Comparison of ENCODE assay signal across 15 cellular contexts in the genomic region with DNA sequence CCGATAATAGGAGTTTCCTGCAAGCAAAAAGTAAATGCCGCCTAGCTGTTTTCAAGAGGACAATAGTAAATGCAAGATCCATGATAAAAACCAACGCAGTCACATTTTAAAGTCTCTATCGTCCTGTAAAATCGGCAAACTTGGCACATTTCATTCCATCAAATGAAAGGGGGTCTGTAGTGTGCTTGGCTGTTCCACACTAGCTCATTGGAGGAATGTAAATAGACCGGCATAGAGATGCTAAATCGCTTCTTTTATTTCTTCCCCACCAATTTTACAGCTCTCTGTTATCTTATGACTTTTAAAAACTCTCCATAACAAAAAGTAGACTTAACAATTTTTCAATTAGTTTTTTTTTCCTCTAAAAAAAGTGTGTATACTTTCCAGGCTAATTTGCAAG.
A peak's percentile ranks its signal among the peaks of the same experiment; 100 is the strongest.
DNase-seq lines count a peak whose midpoint lies in the region; ATAC-seq and TF ChIP-seq lines count a peak whose summit lies in the region.
"Had no signal": no experiment of that assay in that cellular context is flagged by ENCODE, and none has a peak within 500 bp of the region (broad histone marks: within the 10 kb centered on the region; RNA-seq: fewer than 3 reads in every experiment).

No MANE protein-coding gene starts in this region.

- no peak overlapping the region for H4K91ac ChIP-seq in mesenchymal stem cell (ENCODE audit: low read length)

- WGBS in mesenchymal stem cell, result 60% methylated on average over 1 of the region's 7 CpGs

- H2BK12ac ChIP-seq in mesenchymal stem cell (ENCODE audit: low read length in 2 of 2), result no peak overlapping the region

- peaks cover 51% of the 10 kb centered on the region for H3K4me1 ChIP-seq in HUES48 (ENCODE audit: control insufficient read depth, insufficient read depth, low read length)
- H3K4me1 ChIP-seq in mesenchymal stem cell (ENCODE audit: control insufficient read depth, insufficient read depth, low read depth, low read length), result no peaks in the 10 kb centered on the region

- H3K4me1 Mint-ChIP-seq in endothelial cell (ENCODE audit: unreplicated experiment) (peaks cover 18% of the 10 kb centered on the region), nephron progenitor cell (peaks cover 20% of the 10 kb centered on the region)

- TF ChIP-seq CTCF in endothelial cell (IDR thresholded peaks at IDR 0.05; ENCODE audit: unreplicated experiment) (no peak), nephron progenitor cell (IDR thresholded peaks at IDR 0.05) (no peak)

- H3K9me3 Mint-ChIP-seq in endothelial cell (ENCODE audit: unreplicated experiment) (no peaks in the 10 kb centered on the region), nephron progenitor cell (no peaks in the 10 kb centered on the region)

- no peak overlapping the region for H3K14ac ChIP-seq in mesenchymal stem cell (ENCODE audit: low read length in 2 of 2)

- no peak overlapping the region for H3K4me2 ChIP-seq in mesenchymal stem cell (ENCODE audit: low read length, poor library complexity, severe bottlenecking)
- H3K4me2 ChIP-seq: PC-9 had no signal

- no peak overlapping the region for H2BK15ac ChIP-seq in mesenchymal stem cell (ENCODE audit: low read depth, poor library complexity, severe bottlenecking)

- no peaks in the 10 kb centered on the region for H3K27me3 ChIP-seq in HUES48 (ENCODE audit: control insufficient read depth, insufficient read depth, low read length)
- no peaks in the 10 kb centered on the region for H3K27me3 ChIP-seq in mesenchymal stem cell (ENCODE audit: control insufficient read depth in 1 of 2, insufficient read depth in 1 of 2, low read length in 2 of 2)

- H3K9ac ChIP-seq in HUES48 (ENCODE audit: low read depth, low read length), result no peak overlapping the region
- H3K9ac ChIP-seq in mesenchymal stem cell (ENCODE audit: low read length), result no peak overlapping the region

- peak overlapping the region; percentile 78 for H3K27ac Mint-ChIP-seq in endothelial cell (ENCODE audit: unreplicated experiment)
- no peak overlapping the region for H3K27ac Mint-ChIP-seq in nephron progenitor cell

- no peaks in the 10 kb centered on the region for H3K79me1 ChIP-seq in mesenchymal stem cell (replicated peaks; ENCODE audit: low read length, poor library complexity, severe bottlenecking)

- no peak overlapping the region for H2AK5ac ChIP-seq in mesenchymal stem cell (ENCODE audit: low read length, severe bottlenecking)

- H3K18ac ChIP-seq in mesenchymal stem cell (ENCODE audit: low read depth in 1 of 2, low read length in 2 of 2), result no peak overlapping the region

- H3K27ac ChIP-seq in HUES48 (ENCODE audit: low read depth, low read length), result peak overlapping the region; percentile 77
- H3K27ac ChIP-seq in mesenchymal stem cell (ENCODE audit: low read length, poor library complexity, severe bottlenecking), result no peak overlapping the region
- H3K27ac ChIP-seq: C4-2B, PC-9, RWPE1 had no signal

- H3K9me3 ChIP-seq in HUES48 (ENCODE audit: control insufficient read depth, insufficient read depth, low read length) (no peaks in the 10 kb centered on the region), mesenchymal stem cell (ENCODE audit: control insufficient read depth, low read length) (peaks cover 2% of the 10 kb centered on the region)

- ATAC-seq in GM19351 (IDR thresholded peaks at IDR 0.05; ENCODE audit: unreplicated experiment) (no peak), GM18909 (IDR thresholded peaks at IDR 0.05; ENCODE audit: poor library complexity, unreplicated experiment) (no peak), HG02970 (IDR thresholded peaks at IDR 0.05; ENCODE audit: low FRiP score, unreplicated experiment) (no peak)
- ATAC-seq: K562 had no signal

- peaks cover 2% of the 10 kb centered on the region for H3K27me3 Mint-ChIP-seq in endothelial cell (ENCODE audit: unreplicated experiment)
- H3K27me3 Mint-ChIP-seq in nephron progenitor cell (ENCODE audit: low read depth, poor library complexity), result no peaks in the 10 kb centered on the region

- H2AFZ ChIP-seq in mesenchymal stem cell (ENCODE audit: low read depth, low read length), result no peak overlapping the region
- H2AFZ ChIP-seq: PC-9 had no signal

- H3K36me3 ChIP-seq in HUES48 (ENCODE audit: control insufficient read depth, insufficient read depth, low read length), result peaks cover 6% of the 10 kb centered on the region; the same call in 1 of the 2 replicates
- H3K36me3 ChIP-seq in mesenchymal stem cell (ENCODE audit: control insufficient read depth in 1 of 2, insufficient read depth in 2 of 2, low read depth in 1 of 2, low read length in 2 of 2), result no peaks in the 10 kb centered on the region

- peak overlapping the region; percentile 42 for H3K4me3 ChIP-seq in HUES48 (ENCODE audit: low read depth, low read length)
- no peak overlapping the region for H3K4me3 ChIP-seq in mesenchymal stem cell (ENCODE audit: insufficient read depth in 1 of 2, low read depth in 1 of 2, low read length in 2 of 2)
- H3K4me3 ChIP-seq: K562, PC-9 had no signal

- no peak overlapping the region for H3K4ac ChIP-seq in mesenchymal stem cell (ENCODE audit: low read depth in 1 of 2, low read length in 2 of 2)

- no peak overlapping the region for H4K8ac ChIP-seq in mesenchymal stem cell (ENCODE audit: low read length)

- H2BK120ac ChIP-seq in mesenchymal stem cell (ENCODE audit: low read depth, low read length), result no peak overlapping the region

- H3K4me3 Mint-ChIP-seq in endothelial cell (ENCODE audit: unreplicated experiment) (no peak overlapping the region), nephron progenitor cell (peak overlapping the region; percentile 11)

- H3K36me3 Mint-ChIP-seq in endothelial cell (ENCODE audit: low read depth, unreplicated experiment) (peaks cover 4% of the 10 kb centered on the region), nephron progenitor cell (ENCODE audit: low read depth) (peaks cover 16% of the 10 kb centered on the region)

- DNase-seq in endothelial cell (ENCODE audit: low spot score) (no peak), nephron progenitor cell (no peak), mesenchymal stem cell (no peak)
- DNase-seq: ACHN, HCEC 1CT, NCI-H1105 treated with DMSO at 0.1 percent for 48 hours, NCI-H1694 treated with DMSO at 0.1 percent for 48 hours, PC-9 had no signal

- no peak overlapping the region for H3K23ac ChIP-seq in mesenchymal stem cell (ENCODE audit: low read length in 2 of 2)

- H2BK5ac ChIP-seq in mesenchymal stem cell (ENCODE audit: low read depth, low read length, poor library complexity, severe bottlenecking), result no peak overlapping the region
